ENCODE assay signal across 10 cellular contexts in the genomic region with DNA sequence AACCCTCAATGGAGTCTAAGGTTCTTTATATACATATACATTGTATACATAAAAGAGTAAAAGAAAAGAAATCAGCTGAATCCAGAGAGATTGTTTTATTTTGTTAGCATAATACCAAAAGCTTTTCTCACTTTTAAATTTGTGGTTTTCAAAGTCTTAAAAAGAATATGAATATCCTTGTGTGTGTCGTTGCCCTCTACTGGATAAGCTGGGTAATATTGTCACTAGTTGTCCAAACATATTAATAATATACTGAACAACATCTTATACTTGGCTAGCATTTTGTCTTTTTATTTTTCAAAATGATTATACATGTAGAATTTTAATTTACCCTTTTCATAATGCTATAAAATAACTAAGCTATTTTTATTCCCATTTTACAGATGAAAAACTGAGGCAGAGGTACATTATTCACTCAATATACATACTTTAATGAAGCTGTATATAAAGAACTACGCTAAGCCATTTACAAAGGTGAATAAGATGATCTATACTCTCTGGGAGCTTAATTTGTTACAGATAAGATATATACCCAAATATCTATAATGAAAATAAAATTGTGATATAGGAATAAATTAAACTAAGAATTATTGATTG.
DNase-seq lines count a peak whose midpoint lies in the region; ATAC-seq and TF ChIP-seq lines count a peak whose summit lies in the region.
"Had no signal": no experiment of that assay in that cellular context is flagged by ENCODE, and none has a peak within 500 bp of the region (broad histone marks: within the 10 kb centered on the region; RNA-seq: fewer than 3 reads in every experiment).

No MANE protein-coding gene starts in this region.

- peak; percentile 40 for DNase-seq in M059J (ENCODE audit: low read depth)
- DNase-seq in mammary epithelial cell, result no peak
- no peak for DNase-seq in NCI-H2029 treated with DMSO at 0.1 percent for 48 hours (lab: John Stamatoyannopoulos, UW)
- no peak for DNase-seq in aorta
- DNase-seq: gastrocnemius medialis, right cardiac atrium had no signal

- H3K4me2 ChIP-seq in mammary epithelial cell (ENCODE audit: insufficient read depth, low read depth, low read length), result no peak overlapping the region

- H3K9me3 ChIP-seq in mammary epithelial cell (replicated peaks; ENCODE audit: insufficient read depth, low read length), result no peaks in the 10 kb centered on the region
- no peaks in the 10 kb centered on the region for H3K9me3 ChIP-seq in neutrophil
- peaks cover 2% of the 10 kb centered on the region for H3K9me3 ChIP-seq in aorta (ENCODE audit: control insufficient read depth, low read length)
- H3K9me3 ChIP-seq: gastrocnemius medialis had no signal

- H3K27me3 ChIP-seq in mammary epithelial cell (ENCODE audit: insufficient read depth, low read length) (peaks cover 1% of the 10 kb centered on the region), neutrophil (no peaks in the 10 kb centered on the region), aorta (ENCODE audit: control insufficient read depth in 1 of 2, insufficient read depth in 2 of 2, low read length in 1 of 2) (no peaks in the 10 kb centered on the region)
- H3K27me3 ChIP-seq: gastrocnemius medialis had no signal

- BruUV-seq in mammary epithelial cell (replicated peaks; lab: Mats Ljungman, UMichigan), result no TSS peak

- no peak overlapping the region for H2AFZ ChIP-seq in mammary epithelial cell (ENCODE audit: low read depth, low read length)

- ATAC-seq in GM19023 (IDR thresholded peaks at IDR 0.05; ENCODE audit: unreplicated experiment) (no peak), aorta (ENCODE audit: low FRiP score) (no peak), HG03097 (IDR thresholded peaks at IDR 0.05; ENCODE audit: low FRiP score, unreplicated experiment) (no peak)
- ATAC-seq: gastrocnemius medialis, right cardiac atrium had no signal

- no peaks in the 10 kb centered on the region for H4K20me1 ChIP-seq in mammary epithelial cell (ENCODE audit: insufficient read depth, low read length)

- dilution Hi-C loops in mammary epithelial cell (cut with HindIII; ENCODE audit: low sequenced_read_pairs), result no loop called here

- H3K36me3 ChIP-seq in mammary epithelial cell (ENCODE audit: insufficient read depth, low read length) (no peaks in the 10 kb centered on the region), neutrophil (no peaks in the 10 kb centered on the region), aorta (ENCODE audit: control insufficient read depth in 1 of 2, insufficient read depth in 2 of 2, low read length in 1 of 2) (no peaks in the 10 kb centered on the region)
- H3K36me3 ChIP-seq: gastrocnemius medialis had no signal

- intact Hi-C loops in mammary epithelial cell (cut with micrococcal nuclease) (loop anchor here (1.0 to 2.0 kb wide), 3 partner anchors 165 to 534 kb away; no protein-coding TSS in a partner anchor), aorta (cut with DNase I) (no loop called here)

- CTCF ChIA-PET in mammary epithelial cell (lab: Charles Lee; ENCODE audit: low non-redundant PET), result interaction anchor here (0.6 to 0.7 kb wide), 2 partner anchors 528 to 530 kb away, joined by 4 to 5 read pairs; no protein-coding TSS in a partner anchor

- H3K4me1 ChIP-seq in mammary epithelial cell (ENCODE audit: insufficient read depth, low read length), result no peaks in the 10 kb centered on the region
- no peaks in the 10 kb centered on the region for H3K4me1 ChIP-seq in neutrophil (ENCODE audit: control insufficient read depth in 1 of 2, insufficient read depth in 1 of 2, low read depth in 1 of 2, low read length in 1 of 2)
- H3K4me1 ChIP-seq in aorta (ENCODE audit: control insufficient read depth in 1 of 2, insufficient read depth in 2 of 2, low read length in 2 of 2), result no peaks in the 10 kb centered on the region
- H3K4me1 ChIP-seq: gastrocnemius medialis had no signal

- 61% methylated on average over 2 of the region's 2 CpGs for WGBS in mammary epithelial cell (ENCODE audit: low coverage, missing lambda C conversion rate)
- WGBS in aorta, 2 donors, result 86 to 88% methylated on average over 2 of the region's 2 CpGs

- H3K79me2 ChIP-seq in mammary epithelial cell (ENCODE audit: insufficient read depth, low read length), result no peaks in the 10 kb centered on the region

- TF ChIP-seq CTCF in GM12872 (IDR thresholded peaks at IDR 0.05; ENCODE audit: insufficient read depth, low read depth, low read length), result peak; percentile 48
- TF ChIP-seq CTCF in mammary epithelial cell (conservative IDR thresholded peaks at IDR 0.05 in 1 of 2, IDR thresholded peaks at IDR 0.05 in 1 of 2; ENCODE audit: extremely low read depth in 1 of 2, insufficient read depth in 1 of 2, low read depth in 1 of 2, low read length in 2 of 2), result peak; percentile 57 to 61
- TF ChIP-seq CTCF in neutrophil (IDR thresholded peaks at IDR 0.05), result peak; percentile 45

- H3K27ac ChIP-seq in mammary epithelial cell (ENCODE audit: insufficient read depth, low read depth, low read length) (no peak overlapping the region), neutrophil (no peak overlapping the region), aorta (ENCODE audit: low read depth in 1 of 2, low read length in 2 of 2) (no peak overlapping the region)
- H3K27ac ChIP-seq: gastrocnemius medialis had no signal

- H3K4me3 ChIP-seq in mammary epithelial cell (replicated peaks in 1 of 3; ENCODE audit: insufficient read depth in 1 of 3, low read depth in 2 of 3, low read length in 3 of 3) (no peak overlapping the region), neutrophil (ENCODE audit: low read depth in 1 of 2, low read length in 1 of 2) (no peak overlapping the region), aorta (ENCODE audit: low read length in 2 of 2) (no peak overlapping the region)
- H3K4me3 ChIP-seq: gastrocnemius medialis had no signal

- in situ Hi-C loops in mammary epithelial cell (cut with MboI; ENCODE audit: low sequenced_read_pairs in 2 of 2), result loop anchor here in 1 of 2 donors (10.0 kb wide), 1 partner anchor 536 kb away; the partner anchor contains the start of gene TFAP2B

- no peak overlapping the region for H3K9ac ChIP-seq in mammary epithelial cell (ENCODE audit: insufficient read depth, low read length)
